17 cellular contexts compared by ENCODE assay signal in genomic region chr10:32141018-32141807, GRCh38.
DNase-seq lines count a peak whose midpoint lies in the region; ATAC-seq, FAIRE-seq and TF ChIP-seq lines count a peak whose summit lies in the region.
"Had no signal": no experiment of that assay in that cellular context is flagged by ENCODE, and none has a peak within 500 bp of the region (broad histone marks: within the 10 kb centered on the region; RNA-seq: fewer than 3 reads in every experiment).

No MANE protein-coding gene starts in this region.

- H3K9me3 Mint-ChIP-seq in neural crest cell = no peaks in the 10 kb centered on the region
- H3K9me3 Mint-ChIP-seq: activated CD4-positive, alpha-beta memory T cell treated with anti-CD3 and anti-CD28 coated beads, Interleukin-2, amount 10 ng/mL, durations not matched to agents 7 days and 5 days had no signal

- H3K4me3 Mint-ChIP-seq in neural crest cell = no peak overlapping the region
- H3K4me3 Mint-ChIP-seq: activated CD4-positive, alpha-beta memory T cell treated with anti-CD3 and anti-CD28 coated beads, Interleukin-2, amount 10 ng/mL, durations not matched to agents 7 days and 5 days; T-helper 17 cell had no signal

- POLR2A ChIA-PET in K562 (lab: Yijun Ruan, JAX) = no interaction called here

- no peak for TF ChIP-seq EP300 in K562 (IDR thresholded peaks at IDR 0.05; ENCODE audit: low read length)

- peak overlapping the region; percentile 50 for H3K27ac Mint-ChIP-seq in neural crest cell (ENCODE audit: unreplicated experiment)
- H3K27ac Mint-ChIP-seq: activated CD4-positive, alpha-beta memory T cell treated with anti-CD3 and anti-CD28 coated beads, Interleukin-2, amount 10 ng/mL, durations not matched to agents 7 days and 5 days; T-helper 17 cell had no signal

- in situ Hi-C loops in K562 (cut with MboI) = no loop called here

- TF ChIP-seq POLR2A in K562 (conservative IDR thresholded peaks at IDR 0.05) = no peak

- CTCF ChIA-PET in K562 (lab: Yijun Ruan, JAX; ENCODE audit: low intra/inter-chr PET ratio) = no interaction called here

- peaks cover 4 to 10% of the 10 kb centered on the region in 2 experiments; a peak in 3 of 5 replicates for H3K4me1 ChIP-seq in K562 (replicated peaks in 1 of 2; ENCODE audit: control insufficient read depth in 2 of 2, insufficient read depth in 2 of 2, low read length in 2 of 2)

- no peaks in the 10 kb centered on the region for H4K20me1 ChIP-seq in K562 (replicated peaks; ENCODE audit: control insufficient read depth, insufficient read depth, low read length)

- DNase-seq in K562 (ENCODE audit: extremely low read depth in 1 of 4, low spot score in 3 of 4) = no peak
- no peak for DNase-seq in Right ventricle myocardium superior
- DNase-seq in neural crest cell (ENCODE audit: low read depth, low spot score) = no peak
- DNase-seq in AG20443 (ENCODE audit: low spot score) = no peak
- DNase-seq in foreskin melanocyte = no peak
- no peak for DNase-seq in activated CD4-positive, CD25-positive, alpha-beta regulatory T cell treated with anti-CD3 and anti-CD28 coated beads, Interleukin-2, amount 50 U/mL, for 72 hours
- no peak for DNase-seq in urothelium cell line (ENCODE audit: low spot score)
- DNase-seq: ACHN; activated CD4-positive, alpha-beta memory T cell treated with anti-CD3 and anti-CD28 coated beads, Interleukin-2, amount 10 ng/mL, durations not matched to agents 7 days and 5 days; activated gamma-delta T cell treated with Interleukin-2 at 50 U/mL for 16 hours; Caco-2; NCI-H2227 treated with DMSO at 0.1 percent for 48 hours; stimulated activated CD8-positive, alpha-beta memory T cell treated with anti-CD3 and anti-CD28 coated beads, Interleukin-4, amount 100 ng/mL, for 48 hours; T-helper 17 cell had no signal

- no peak for FAIRE-seq in K562 (lab: Jason Lieb, UNC)
- no peak for FAIRE-seq in urothelium cell line (lab: Jason Lieb, UNC)

- no peak for TF ChIP-seq RAD21 in K562 (CRISPR knock-in tag; conservative IDR thresholded peaks at IDR 0.05 in 1 of 2, IDR thresholded peaks at IDR 0.05 in 1 of 2)

- H3K27ac ChIP-seq in C4-2B (peak overlapping the region; percentile 64), K562 (ENCODE audit: extremely low read depth, low read depth, low read length) (no peak overlapping the region)
- H3K27ac ChIP-seq: cardiac muscle cell, PC-9 had no signal

- no peak overlapping the region for H2AFZ ChIP-seq in K562 (ENCODE audit: low read depth, low read length)
- H2AFZ ChIP-seq: PC-9 had no signal

- intact Hi-C loops in K562 (cut with micrococcal nuclease) (loop anchor here (10.0 kb wide), 1 partner anchor 86 kb away; the partner anchor contains the start of gene KIF5B), Right ventricle myocardium superior (cut with DNase I) (loop anchor here (10.0 kb wide), 1 partner anchor 86 kb away; the partner anchor contains the start of gene KIF5B)

- peaks cover 3% of the 10 kb centered on the region for H3K9me1 ChIP-seq in K562 (ENCODE audit: control insufficient read depth, insufficient read depth, low read length)

- H3K36me3 ChIP-seq in K562 (ENCODE audit: control insufficient read depth, insufficient read depth, low read length) = no peaks in the 10 kb centered on the region
- H3K36me3 ChIP-seq: cardiac muscle cell had no signal

- H3K4me3 ChIP-seq in K562 = no peak overlapping the region
- H3K4me3 ChIP-seq: cardiac muscle cell, PC-9 had no signal

- WGBS in K562 (ENCODE audit: insufficient coverage, low coverage, missing lambda C conversion rate) = 67% methylated on average over 7 of the region's 12 CpGs

- ATAC-seq in K562 (no peak), Right ventricle myocardium superior (ENCODE audit: poor library complexity) (peak; percentile 35)
- ATAC-seq: T-helper 17 cell had no signal

- H3K4me1 Mint-ChIP-seq in neural crest cell = peaks cover 6% of the 10 kb centered on the region

- H3K27me3 ChIP-seq in K562 (ENCODE audit: control insufficient read depth in 2 of 2, insufficient read depth in 2 of 2, low read length in 2 of 2) = no peaks in the 10 kb centered on the region
- H3K27me3 ChIP-seq: cardiac muscle cell had no signal

- TF ChIP-seq CTCF in C4-2B (conservative IDR thresholded peaks at IDR 0.05) = no peak
- TF ChIP-seq CTCF in K562 (IDR thresholded peaks at IDR 0.05 in 2 of 3, conservative IDR thresholded peaks at IDR 0.05 in 1 of 3; ENCODE audit: insufficient read depth in 2 of 3, low read depth in 1 of 3, low read length in 3 of 3) = no peak
- no peak for TF ChIP-seq CTCF in neural crest cell (conservative IDR thresholded peaks at IDR 0.05)

- no peaks in the 10 kb centered on the region for H3K79me2 ChIP-seq in K562 (ENCODE audit: control insufficient read depth, insufficient read depth, low read length)

- no peak overlapping the region for H3K9ac ChIP-seq in K562 (ENCODE audit: insufficient read depth in 1 of 2, low read depth in 2 of 2, low read length in 2 of 2)

- H3K9me3 ChIP-seq in K562 (replicated peaks; ENCODE audit: control insufficient read depth, insufficient read depth, low read depth, low read length) = no peaks in the 10 kb centered on the region
- H3K9me3 ChIP-seq: Caco-2 had no signal

- no peak overlapping the region for H3K4me2 ChIP-seq in K562 (ENCODE audit: insufficient read depth, low read length)
- H3K4me2 ChIP-seq: PC-9 had no signal

- H3K27me3 Mint-ChIP-seq in neural crest cell (ENCODE audit: low read depth) = no peaks in the 10 kb centered on the region
- H3K27me3 Mint-ChIP-seq: T-helper 17 cell had no signal

- H3K36me3 Mint-ChIP-seq in neural crest cell (ENCODE audit: low read depth) = no peaks in the 10 kb centered on the region

- BruUV-seq in K562 (replicated peaks; lab: Mats Ljungman, UMichigan) = no TSS peak

TF ChIP-seq in K562, 482 proteins besides CTCF, POLR2A, EP300 and RAD21:
- TF ChIP-seq CEBPB (tag; IDR thresholded peaks at IDR 0.05) (peak; percentile 13; the same call in 1 of the 2 replicates), POLR2AphosphoS5 (IDR thresholded peaks at IDR 0.05; ENCODE audit: control insufficient read depth, insufficient read depth, low read depth, low read length) (no peak)
